8 cellular contexts compared by ENCODE assay signal in genomic region chr19:53511933-53512374, GRCh38. TPM values are rescaled to one million over a fixed set of nuclear protein-coding genes. Genes with fewer than 3 reads are reported as not detected.
DNase-seq lines count a peak whose midpoint lies in the region; ATAC-seq and TF ChIP-seq lines count a peak whose summit lies in the region.

No MANE protein-coding gene starts in this region.

- H3K27ac Mint-ChIP-seq in T-helper 17 cell: no peak overlapping the region

- no peaks in the 10 kb centered on the region for H3K36me3 Mint-ChIP-seq in T-helper 17 cell (ENCODE audit: low read depth)

- DNase-seq in BE2C (peak; percentile 48), HEK293T (ENCODE audit: extremely low spot score) (peak; percentile 28), T-helper 17 cell (peak in 2 of 3 donors; percentile 17 to 26), T47D (ENCODE audit: low read depth in 1 of 2, low spot score in 1 of 2) (peak; percentile 45 to 80), inferior parietal cortex (ENCODE audit: extremely low spot score) (peak; percentile 40)
- peak; percentile 55 for DNase-seq in stimulated activated CD4-positive, alpha-beta T cell treated with anti-CD3 and anti-CD28 coated beads, Interleukin-4, amount 100 ng/mL, for 24 hours

- peaks cover 14% of the 10 kb centered on the region for H3K27me3 Mint-ChIP-seq in T-helper 17 cell

- no peaks in the 10 kb centered on the region for H3K9me3 ChIP-seq in BE2C
- no peaks in the 10 kb centered on the region for H3K9me3 ChIP-seq in T-helper 17 cell (ENCODE audit: control insufficient read depth, low read length, poor library complexity, severe bottlenecking)

- H3K4me1 ChIP-seq in BE2C: no peaks in the 10 kb centered on the region

- H3K27me3 ChIP-seq in BE2C: 0 out of 2 replicates have a peak, but pooled peaks cover 2% of the 10 kb centered on the region

- no peak overlapping the region for H3K4me3 Mint-ChIP-seq in T-helper 17 cell

- CTCF ChIA-PET in HEK293T (lab: Yijun Ruan, JAX): no interaction called here

- TF ChIP-seq CTCF in BE2C (IDR thresholded peaks at IDR 0.05; ENCODE audit: low read depth, low read length): peak; percentile 60

- H3K4me3 ChIP-seq in BE2C (ENCODE audit: low read depth, low read length): no peak overlapping the region

- H3K36me3 ChIP-seq in BE2C: no peaks in the 10 kb centered on the region

- POLR2A ChIA-PET in HEK293T (lab: Yijun Ruan, JAX): no interaction called here

- in situ Hi-C loops in T47D (cut with HindIII; ENCODE audit: low pct_unique_long_range_greater_than_20kb, low sequenced_read_pairs): no loop called here

- ATAC-seq in T-helper 17 cell: peak; percentile 77
- ATAC-seq in HG02973 (IDR thresholded peaks at IDR 0.05; ENCODE audit: unreplicated experiment): no peak
- ATAC-seq in GM21515 (IDR thresholded peaks at IDR 0.05; ENCODE audit: unreplicated experiment): no peak

- H3K4me1 Mint-ChIP-seq in T-helper 17 cell: no peaks in the 10 kb centered on the region

TF ChIP-seq in HEK293T, 16 proteins besides CTCF, POLR2A, EP300 and RAD21:
- TF ChIP-seq HDGF (IDR thresholded peaks at IDR 0.05; ENCODE audit: borderline replicate concordance) (no peak), FOXA1 (IDR thresholded peaks at IDR 0.05) (no peak), TARDBP (IDR thresholded peaks at IDR 0.05) (no peak), SP1 (IDR thresholded peaks at IDR 0.05) (no peak), ZNF384 (IDR thresholded peaks at IDR 0.05) (no peak), PKNOX1 (IDR thresholded peaks at IDR 0.05) (no peak), SUZ12 (IDR thresholded peaks at IDR 0.05) (no peak), BHLHE40 (IDR thresholded peaks at IDR 0.05; ENCODE audit: borderline replicate concordance) (no peak), FOXK2 (IDR thresholded peaks at IDR 0.05) (no peak), LEF1 (IDR thresholded peaks at IDR 0.05; ENCODE audit: borderline replicate concordance) (no peak), FOXM1 (IDR thresholded peaks at IDR 0.05; ENCODE audit: borderline replicate concordance) (no peak), L3MBTL2 (conservative IDR thresholded peaks at IDR 0.05) (no peak)

RNA-seq across cellular contexts. Expression of gene ZNF331, which starts 26.0 kb away (rescaled TPM):
- polyA plus RNA-seq in BE2C (2012; ENCODE audit: insufficient read depth, insufficient read length, low read depth): 21.5 TPM
- 100 to 1,000 TPM; 179 to 183 TPM for total RNA-seq in T-helper 17 cell

RNA-seq across cellular contexts. Expression of gene ZNF813, which starts 44.4 kb away (rescaled TPM):
- 0.22 TPM for polyA plus RNA-seq in BE2C (2012; ENCODE audit: insufficient read depth, insufficient read length, low read depth)
- 1 to 10 TPM; 1.3 to 3.6 TPM for total RNA-seq in T-helper 17 cell
